8 cellular contexts compared by ENCODE assay signal in the genomic region with DNA sequence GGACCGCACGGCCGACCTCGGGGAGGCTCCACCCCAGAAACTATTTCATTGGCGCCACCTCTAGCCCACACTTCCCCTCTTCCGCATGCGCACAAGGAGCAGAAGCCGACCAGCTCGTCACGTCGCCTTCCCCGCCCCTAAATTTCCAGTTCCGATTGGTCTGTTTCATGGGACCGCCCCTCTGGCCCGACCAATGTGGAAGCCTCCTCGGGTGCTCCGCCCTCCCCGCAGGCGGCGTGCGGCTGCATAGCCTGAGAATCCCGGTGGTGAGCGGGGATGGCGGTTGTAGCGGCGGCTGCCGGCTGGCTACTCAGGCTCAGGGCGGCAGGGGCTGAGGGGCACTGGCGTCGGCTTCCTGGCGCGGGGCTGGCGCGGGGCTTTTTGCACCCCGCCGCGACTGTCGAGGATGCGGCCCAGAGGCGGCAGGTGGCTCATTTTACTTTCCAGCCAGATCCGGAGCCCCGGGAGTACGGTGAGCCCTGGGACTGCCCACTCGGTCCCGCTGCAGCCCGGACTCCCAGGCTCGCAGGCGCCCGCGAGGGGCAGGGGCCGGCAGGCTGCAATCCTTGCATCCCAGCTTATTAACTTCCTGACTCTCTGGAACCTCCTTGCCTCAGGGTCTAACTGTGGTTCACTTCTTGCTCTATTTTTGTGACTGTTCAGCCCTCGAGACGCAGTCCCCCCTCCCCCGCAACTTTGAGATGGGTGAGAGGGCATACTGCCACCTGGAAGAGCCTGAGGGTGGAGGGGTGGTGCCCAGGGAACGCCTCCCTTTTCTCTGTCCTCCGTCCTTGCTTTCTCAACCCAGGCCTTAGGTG. TPM values are rescaled to one million over a fixed set of nuclear protein-coding genes. Genes with fewer than 3 reads are reported as not detected.
A peak's percentile ranks its signal among the peaks of the same experiment; 100 is the strongest.
DNase-seq lines count a peak whose midpoint lies in the region; ATAC-seq, FAIRE-seq and TF ChIP-seq lines count a peak whose summit lies in the region.

A gene (plus strand): TSS at position 254 of the 818 bp plus-strand sequence. CDS start 23 bp downstream, at position 277.

- peak within 1 kb of the TSS; percentile 74 for H3K4me3 ChIP-seq in AG04449 (ENCODE audit: low read depth, low read length)
- peak within 1 kb of the TSS; percentile 92 for H3K4me3 ChIP-seq in WI38 (ENCODE audit: low read depth, low read length)
- H3K4me3 ChIP-seq in cardiac fibroblast (replicated peaks in 1 of 2; ENCODE audit: low read depth in 2 of 2, low read length in 2 of 2) = peak within 1 kb of the TSS; percentile 75 to 82
- H3K4me3 ChIP-seq in small intestine (ENCODE audit: low read depth in 1 of 2, low read length in 2 of 2) = peak within 1 kb of the TSS; percentile 71 to 88

- POLR2A ChIA-PET in AG04449 (lab: Yijun Ruan, JAX) = interaction anchor here (0.6 to 1.5 kb wide), 3 partner anchors 22 to 532 kb away, joined by 3 to 4 read pairs (median 3); no protein-coding TSS in a partner anchor

- no peaks in the 10 kb centered on the region for H3K9me3 ChIP-seq in small intestine (ENCODE audit: control insufficient read depth, low read depth)

- CTCF ChIA-PET in AG04449 (lab: Yijun Ruan, JAX) = interaction anchor here (1.0 kb wide), 1 partner anchor 8 kb away, joined by 3 read pairs; no protein-coding TSS in a partner anchor

- 0 to 1% (median 0%) methylated on average over 56 of the region's 56 CpGs for WGBS in small intestine, 3 donors

- H3K36me3 ChIP-seq in small intestine (ENCODE audit: control insufficient read depth in 2 of 2, insufficient read depth in 2 of 2, low read length in 2 of 2) = no peaks in the 10 kb centered on the region

- peak; percentile 99 for ATAC-seq in GM18907 (IDR thresholded peaks at IDR 0.05; ENCODE audit: unreplicated experiment)
- peak; percentile 99 for ATAC-seq in HG03159 (IDR thresholded peaks at IDR 0.05; ENCODE audit: unreplicated experiment)

- no peaks in the 10 kb centered on the region for H3K4me1 ChIP-seq in small intestine (ENCODE audit: control insufficient read depth in 2 of 2, insufficient read depth in 1 of 2, low read depth in 1 of 2, low read length in 1 of 2)

- TF ChIP-seq CTCF in AG04449 (IDR thresholded peaks at IDR 0.05; ENCODE audit: insufficient read depth, low read length, missing control alignments) = no peak
- no peak for TF ChIP-seq CTCF in WI38 (IDR thresholded peaks at IDR 0.05; ENCODE audit: low read depth, low read length)
- no peak for TF ChIP-seq CTCF in cardiac fibroblast (IDR thresholded peaks at IDR 0.05; ENCODE audit: low read depth, low read length)

- peak within 1 kb of the TSS; percentile 64 to 87 for H3K27ac ChIP-seq in small intestine (ENCODE audit: low read depth in 1 of 2, low read length in 1 of 2)

- no peaks in the 10 kb centered on the region for H3K27me3 ChIP-seq in small intestine (ENCODE audit: control insufficient read depth in 2 of 2, insufficient read depth in 2 of 2, low read length in 2 of 2)

- peak; percentile 84 for FAIRE-seq in small intestine (lab: Jason Lieb, UNC)

- peak; percentile 84 for DNase-seq in AG04449 (ENCODE audit: low read depth, low spot score)
- DNase-seq in NCI-H2227 treated with DMSO at 0.1 percent for 48 hours (lab: John Stamatoyannopoulos, UW) = peak; percentile 91
- DNase-seq in cardiac fibroblast (ENCODE audit: low read depth in 2 of 2) = peak; percentile 99
- DNase-seq in iPS-NIHi11 (ENCODE audit: low spot score) = peak; percentile 97
- peak; percentile 100 for DNase-seq in small intestine

RNA-seq across cellular contexts. Expression of the gene that starts here (rescaled TPM):
- 10 to 100 TPM; 13.0 to 16.2 (median 13.4) TPM for polyA plus RNA-seq in small intestine

Comparison
In these comparisons a context has a peak if more than half of its experiments do, and no peak if none do; other contexts are left out.
1. Peak in every context shown above with its lines: DNase-seq, ATAC-seq, H3K4me3 ChIP-seq and H3K27ac ChIP-seq.